ENCODE assay signal across 1 cellular context in the genomic region with DNA sequence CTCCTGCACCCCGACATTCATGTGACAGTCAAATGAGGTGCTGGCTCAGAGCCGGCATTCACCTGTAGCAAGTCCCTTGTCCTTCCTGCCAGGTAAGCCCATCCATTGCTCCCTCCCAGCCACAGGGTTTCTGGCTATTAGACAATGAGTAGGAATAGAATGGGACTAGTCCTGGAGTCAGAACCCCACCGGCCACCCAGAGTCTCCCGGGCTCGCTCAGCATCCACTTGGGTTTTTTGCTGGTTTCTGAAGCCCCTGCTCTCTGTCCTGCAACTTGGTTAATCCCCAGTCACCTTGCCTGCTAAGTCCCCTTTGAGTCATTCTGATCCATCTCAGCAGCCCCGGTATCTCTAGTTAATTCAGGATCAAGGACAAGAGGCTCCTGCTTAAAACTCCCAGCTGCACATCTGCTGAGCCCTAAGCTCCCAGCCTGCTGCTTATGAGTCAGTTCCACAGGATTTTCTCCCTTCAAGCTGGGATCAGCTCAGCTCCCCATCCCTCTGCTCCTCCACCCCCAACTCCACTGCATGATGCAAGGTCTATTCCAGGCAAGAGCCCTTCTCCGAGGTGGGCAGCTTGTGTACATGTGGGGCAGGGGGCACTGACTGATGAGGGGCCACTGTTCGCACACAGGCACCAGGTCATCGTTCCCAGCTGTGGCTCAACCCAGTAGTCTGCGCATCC.
TF ChIP-seq lines count a peak whose summit lies in the region.

No MANE protein-coding gene starts in this region.

TF ChIP-seq in HepG2, 621 proteins besides CTCF, POLR2A, EP300 and RAD21 (continued from another document):
- TF ChIP-seq, protein P1, sequence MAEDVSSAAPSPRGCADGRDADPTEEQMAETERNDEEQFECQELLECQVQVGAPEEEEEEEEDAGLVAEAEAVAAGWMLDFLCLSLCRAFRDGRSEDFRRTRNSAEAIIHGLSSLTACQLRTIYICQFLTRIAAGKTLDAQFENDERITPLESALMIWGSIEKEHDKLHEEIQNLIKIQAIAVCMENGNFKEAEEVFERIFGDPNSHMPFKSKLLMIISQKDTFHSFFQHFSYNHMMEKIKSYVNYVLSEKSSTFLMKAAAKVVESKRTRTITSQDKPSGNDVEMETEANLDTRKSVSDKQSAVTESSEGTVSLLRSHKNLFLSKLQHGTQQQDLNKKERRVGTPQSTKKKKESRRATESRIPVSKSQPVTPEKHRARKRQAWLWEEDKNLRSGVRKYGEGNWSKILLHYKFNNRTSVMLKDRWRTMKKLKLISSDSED (CRISPR knock-in tag; IDR thresholded peaks at IDR 0.05) = no peak
- TF ChIP-seq HOXA9 (CRISPR knock-in tag; IDR thresholded peaks at IDR 0.05; ENCODE audit: borderline replicate concordance) = peak; percentile 23; the same call in 1 of the 2 replicates
- no peak for TF ChIP-seq SP4 (CRISPR knock-in tag; IDR thresholded peaks at IDR 0.05)
- TF ChIP-seq SAFB2 (CRISPR knock-in tag; IDR thresholded peaks at IDR 0.05; ENCODE audit: borderline replicate concordance, low read depth) = no peak
- TF ChIP-seq TGIF2 (CRISPR knock-in tag; IDR thresholded peaks at IDR 0.05) = 0 out of 2 replicates have a peak, but pooled peaks have one; percentile 22
- TF ChIP-seq ZNF160 (CRISPR knock-in tag; IDR thresholded peaks at IDR 0.05) = no peak
- TF ChIP-seq SPEN (CRISPR knock-in tag; IDR thresholded peaks at IDR 0.05; ENCODE audit: low read depth) = 0 out of 2 replicates have a peak, but pooled peaks have one; percentile 6
- no peak for TF ChIP-seq AGO1 (IDR thresholded peaks at IDR 0.05; ENCODE audit: low read depth, low read length, poor library complexity, severe bottlenecking)
- no peak for TF ChIP-seq NFRKB (IDR thresholded peaks at IDR 0.05)
- no peak for TF ChIP-seq PITX1 (CRISPR knock-in tag; IDR thresholded peaks at IDR 0.05)
- TF ChIP-seq NONO (IDR thresholded peaks at IDR 0.05) = no peak
- TF ChIP-seq NONO (CRISPR knock-in tag; conservative IDR thresholded peaks at IDR 0.05) = peak; percentile 49; the same call in 1 of the 2 replicates
- TF ChIP-seq TOPORS (CRISPR knock-in tag; IDR thresholded peaks at IDR 0.05) = 0 out of 2 replicates have a peak, but pooled peaks have one; percentile 25
- TF ChIP-seq, protein P2, sequence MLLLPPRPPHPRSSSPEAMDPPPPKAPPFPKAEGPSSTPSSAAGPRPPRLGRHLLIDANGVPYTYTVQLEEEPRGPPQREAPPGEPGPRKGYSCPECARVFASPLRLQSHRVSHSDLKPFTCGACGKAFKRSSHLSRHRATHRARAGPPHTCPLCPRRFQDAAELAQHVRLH (CRISPR knock-in tag; IDR thresholded peaks at IDR 0.05; ENCODE audit: borderline replicate concordance, low read depth) = no peak
- peak; percentile 67; the same call in 1 of the 2 replicates for TF ChIP-seq ZC3H13 (CRISPR knock-in tag; IDR thresholded peaks at IDR 0.05)
- no peak for TF ChIP-seq ZNF34 (CRISPR knock-in tag; IDR thresholded peaks at IDR 0.05; ENCODE audit: borderline replicate concordance)
- TF ChIP-seq, protein P3, sequence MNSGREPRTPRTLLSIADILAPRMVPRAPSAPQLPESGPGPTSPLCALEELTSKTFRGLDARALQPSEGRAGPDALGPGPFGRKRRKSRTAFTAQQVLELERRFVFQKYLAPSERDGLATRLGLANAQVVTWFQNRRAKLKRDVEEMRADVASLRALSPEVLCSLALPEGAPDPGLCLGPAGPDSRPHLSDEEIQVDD (CRISPR knock-in tag; IDR thresholded peaks at IDR 0.05; ENCODE audit: borderline replicate concordance) = 0 out of 2 replicates have a peak, but pooled peaks have one; percentile 31
- no peak for TF ChIP-seq DMAP1 (CRISPR knock-in tag; IDR thresholded peaks at IDR 0.05)
- TF ChIP-seq, protein P4, sequence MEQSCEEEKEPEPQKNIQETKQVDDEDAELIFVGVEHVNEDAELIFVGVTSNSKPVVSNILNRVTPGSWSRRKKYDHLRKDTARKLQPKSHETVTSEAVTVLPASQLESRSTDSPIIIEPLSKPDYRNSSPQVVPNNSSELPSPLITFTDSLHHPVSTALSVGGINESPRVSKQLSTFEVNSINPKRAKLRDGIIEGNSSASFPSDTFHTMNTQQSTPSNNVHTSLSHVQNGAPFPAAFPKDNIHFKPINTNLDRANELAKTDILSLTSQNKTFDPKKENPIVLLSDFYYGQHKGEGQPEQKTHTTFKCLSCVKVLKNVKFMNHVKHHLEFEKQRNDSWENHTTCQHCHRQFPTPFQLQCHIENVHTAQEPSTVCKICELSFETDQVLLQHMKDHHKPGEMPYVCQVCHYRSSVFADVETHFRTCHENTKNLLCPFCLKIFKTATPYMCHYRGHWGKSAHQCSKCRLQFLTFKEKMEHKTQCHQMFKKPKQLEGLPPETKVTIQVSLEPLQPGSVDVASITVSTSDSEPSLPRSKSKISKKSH (CRISPR knock-in tag; IDR thresholded peaks at IDR 0.05; ENCODE audit: borderline replicate concordance) = peak; percentile 37; the same call in 1 of the 2 replicates
- peak; percentile 70; the same call in 1 of the 2 replicates for TF ChIP-seq ZNF263 (CRISPR knock-in tag; IDR thresholded peaks at IDR 0.05)
- no peak for TF ChIP-seq HOXA7 (CRISPR knock-in tag; IDR thresholded peaks at IDR 0.05)
- TF ChIP-seq ZNF589 (CRISPR knock-in tag; conservative IDR thresholded peaks at IDR 0.05) = 0 out of 2 replicates have a peak, but pooled peaks have one; percentile 33
- TF ChIP-seq NFE2L2 (IDR thresholded peaks at IDR 0.05; ENCODE audit: low read length) = no peak
- TF ChIP-seq, protein P5, sequence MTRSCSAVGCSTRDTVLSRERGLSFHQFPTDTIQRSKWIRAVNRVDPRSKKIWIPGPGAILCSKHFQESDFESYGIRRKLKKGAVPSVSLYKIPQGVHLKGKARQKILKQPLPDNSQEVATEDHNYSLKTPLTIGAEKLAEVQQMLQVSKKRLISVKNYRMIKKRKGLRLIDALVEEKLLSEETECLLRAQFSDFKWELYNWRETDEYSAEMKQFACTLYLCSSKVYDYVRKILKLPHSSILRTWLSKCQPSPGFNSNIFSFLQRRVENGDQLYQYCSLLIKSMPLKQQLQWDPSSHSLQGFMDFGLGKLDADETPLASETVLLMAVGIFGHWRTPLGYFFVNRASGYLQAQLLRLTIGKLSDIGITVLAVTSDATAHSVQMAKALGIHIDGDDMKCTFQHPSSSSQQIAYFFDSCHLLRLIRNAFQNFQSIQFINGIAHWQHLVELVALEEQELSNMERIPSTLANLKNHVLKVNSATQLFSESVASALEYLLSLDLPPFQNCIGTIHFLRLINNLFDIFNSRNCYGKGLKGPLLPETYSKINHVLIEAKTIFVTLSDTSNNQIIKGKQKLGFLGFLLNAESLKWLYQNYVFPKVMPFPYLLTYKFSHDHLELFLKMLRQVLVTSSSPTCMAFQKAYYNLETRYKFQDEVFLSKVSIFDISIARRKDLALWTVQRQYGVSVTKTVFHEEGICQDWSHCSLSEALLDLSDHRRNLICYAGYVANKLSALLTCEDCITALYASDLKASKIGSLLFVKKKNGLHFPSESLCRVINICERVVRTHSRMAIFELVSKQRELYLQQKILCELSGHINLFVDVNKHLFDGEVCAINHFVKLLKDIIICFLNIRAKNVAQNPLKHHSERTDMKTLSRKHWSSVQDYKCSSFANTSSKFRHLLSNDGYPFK (CRISPR knock-in tag; IDR thresholded peaks at IDR 0.05; ENCODE audit: borderline replicate concordance) = no peak
- TF ChIP-seq ZNF274 (CRISPR knock-in tag; IDR thresholded peaks at IDR 0.05) = 0 out of 2 replicates have a peak, but pooled peaks have one; percentile 12
- TF ChIP-seq, protein P6, sequence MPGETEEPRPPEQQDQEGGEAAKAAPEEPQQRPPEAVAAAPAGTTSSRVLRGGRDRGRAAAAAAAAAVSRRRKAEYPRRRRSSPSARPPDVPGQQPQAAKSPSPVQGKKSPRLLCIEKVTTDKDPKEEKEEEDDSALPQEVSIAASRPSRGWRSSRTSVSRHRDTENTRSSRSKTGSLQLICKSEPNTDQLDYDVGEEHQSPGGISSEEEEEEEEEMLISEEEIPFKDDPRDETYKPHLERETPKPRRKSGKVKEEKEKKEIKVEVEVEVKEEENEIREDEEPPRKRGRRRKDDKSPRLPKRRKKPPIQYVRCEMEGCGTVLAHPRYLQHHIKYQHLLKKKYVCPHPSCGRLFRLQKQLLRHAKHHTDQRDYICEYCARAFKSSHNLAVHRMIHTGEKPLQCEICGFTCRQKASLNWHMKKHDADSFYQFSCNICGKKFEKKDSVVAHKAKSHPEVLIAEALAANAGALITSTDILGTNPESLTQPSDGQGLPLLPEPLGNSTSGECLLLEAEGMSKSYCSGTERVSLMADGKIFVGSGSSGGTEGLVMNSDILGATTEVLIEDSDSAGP (CRISPR knock-in tag; IDR thresholded peaks at IDR 0.05; ENCODE audit: borderline replicate concordance) = peak; percentile 44; the same call in 1 of the 2 replicates
